Comparison of ENCODE assay signal across 15 cellular contexts in the genomic region with DNA sequence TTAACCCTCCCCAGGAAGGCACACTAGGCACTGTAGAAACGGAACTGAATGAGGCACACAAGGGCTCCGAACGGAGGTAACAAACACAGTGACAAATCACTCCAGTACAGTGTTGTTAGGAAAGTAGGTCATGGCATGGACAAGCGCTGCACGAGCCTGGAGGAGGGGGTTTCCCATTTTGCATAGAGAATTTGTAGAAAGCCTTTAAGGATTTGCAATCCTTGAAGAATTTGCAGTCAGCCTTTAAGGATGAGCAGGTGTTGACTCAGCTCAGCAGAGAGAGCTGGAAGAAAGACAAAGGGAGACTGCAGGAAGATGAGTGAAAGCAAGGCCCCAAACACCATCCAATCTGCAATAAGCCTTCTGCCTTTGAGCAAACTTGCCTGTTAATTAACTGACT. TPM values are rescaled to one million over a fixed set of nuclear protein-coding genes. Genes with fewer than 3 reads are reported as not detected.
DNase-seq lines count a peak whose midpoint lies in the region; ATAC-seq, FAIRE-seq and TF ChIP-seq lines count a peak whose summit lies in the region.
"Had no signal": no experiment of that assay in that cellular context is flagged by ENCODE, and none has a peak within 500 bp of the region (broad histone marks: within the 10 kb centered on the region; RNA-seq: fewer than 3 reads in every experiment).

No MANE protein-coding gene starts in this region.

- ATAC-seq in HG03469 (IDR thresholded peaks at IDR 0.05; ENCODE audit: unreplicated experiment) (no peak), GM21619 (IDR thresholded peaks at IDR 0.05; ENCODE audit: unreplicated experiment) (no peak)
- ATAC-seq: Right ventricle myocardium inferior had no signal

- H3K4me1 Mint-ChIP-seq in neural progenitor cell, result peaks cover 13% of the 10 kb centered on the region
- H3K4me1 Mint-ChIP-seq: CD8-positive, alpha-beta memory T cell had no signal

- TF ChIP-seq CTCF in neural progenitor cell (IDR thresholded peaks at IDR 0.05), result no peak

- H3K4me3 Mint-ChIP-seq in neural progenitor cell, result no peak overlapping the region
- H3K4me3 Mint-ChIP-seq: CD8-positive, alpha-beta memory T cell had no signal

- no peak overlapping the region for H3K27ac Mint-ChIP-seq in neural progenitor cell
- H3K27ac Mint-ChIP-seq: CD8-positive, alpha-beta memory T cell had no signal

- H3K9ac ChIP-seq in neural progenitor cell, result no peak overlapping the region

- H4K20me1 ChIP-seq in neural progenitor cell (ENCODE audit: low read depth), result no peaks in the 10 kb centered on the region

- peak overlapping the region; percentile 2 for H3K4me3 ChIP-seq in neural progenitor cell
- no peak overlapping the region for H3K4me3 ChIP-seq in SJCRH30

- H3K36me3 ChIP-seq in neural progenitor cell (no peaks in the 10 kb centered on the region), SJCRH30 (no peaks in the 10 kb centered on the region)

- H2AFZ ChIP-seq in neural progenitor cell (replicated peaks), result peak overlapping the region; percentile 92

- DNase-seq in EH (ENCODE audit: low read depth), result peak; percentile 81
- DNase-seq in RCC 7860 (ENCODE audit: low spot score), result peak; percentile 94
- DNase-seq in epithelial cell of prostate (ENCODE audit: low read depth, low spot score), result peak; percentile 74
- peak; percentile 28 for DNase-seq in neural progenitor cell (ENCODE audit: low spot score)
- no peak for DNase-seq in SJCRH30
- DNase-seq in NCI-H82 treated with DMSO at 0.1 percent for 48 hours (lab: John Stamatoyannopoulos, UW; ENCODE audit: unreplicated experiment), result no peak
- DNase-seq: activated CD4-positive, CD25-positive, alpha-beta regulatory T cell; CD8-positive, alpha-beta memory T cell; hippocampal formation; NCI-H2107; stimulated activated CD4-positive, alpha-beta T cell treated with anti-CD3 and anti-CD28 coated beads, Interleukin-12 subunit alpha, Interleukin-12 subunit beta, amount 100 ng/mL, for 4 hours had no signal

- FAIRE-seq in RCC 7860 (lab: Jason Lieb, UNC), result peak; percentile 92
- FAIRE-seq: colon had no signal

- H3K27me3 ChIP-seq in neural progenitor cell, result no peaks in the 10 kb centered on the region
- no peaks in the 10 kb centered on the region for H3K27me3 ChIP-seq in SJCRH30

- H3K9me3 ChIP-seq in neural progenitor cell (ENCODE audit: low read depth), result no peaks in the 10 kb centered on the region
- H3K9me3 ChIP-seq in SJCRH30 (replicated peaks), result no peaks in the 10 kb centered on the region

- H3K4me1 ChIP-seq in neural progenitor cell (peaks cover 24% of the 10 kb centered on the region), SJCRH30 (no peaks in the 10 kb centered on the region)

- H3K27ac ChIP-seq in epithelial cell of prostate (peak overlapping the region; percentile 77), neural progenitor cell (peak overlapping the region; percentile 64), SJCRH30 (no peak overlapping the region)

- peak overlapping the region; percentile 61 for H3K4me2 ChIP-seq in neural progenitor cell

- H3K9me3 Mint-ChIP-seq in neural progenitor cell, result no peaks in the 10 kb centered on the region
- H3K9me3 Mint-ChIP-seq: CD8-positive, alpha-beta memory T cell had no signal

- H3K79me2 ChIP-seq in neural progenitor cell (ENCODE audit: low read depth), result no peaks in the 10 kb centered on the region

- H3K27me3 Mint-ChIP-seq in neural progenitor cell (ENCODE audit: insufficient read depth, low read depth), result peaks cover 8% of the 10 kb centered on the region

- H3F3A ChIP-seq in neural progenitor cell (ENCODE audit: low read depth), result peaks cover 12% of the 10 kb centered on the region

- no peaks in the 10 kb centered on the region for H3K36me3 Mint-ChIP-seq in neural progenitor cell
- H3K36me3 Mint-ChIP-seq: CD8-positive, alpha-beta memory T cell had no signal

RNA-seq across cellular contexts. Expression of a gene that starts 51.1 kb away (rescaled TPM):
- total RNA-seq in neural progenitor cell (ENCODE audit: low replicate concordance), result 6.4 and 6.6 TPM in 2 replicates
- total RNA-seq in SJCRH30 (2014; rRNA removed; shearing (Covaris generic)), result 5.7 and 5.9 TPM in 2 replicates
- total RNA-seq: CD8-positive, alpha-beta memory T cell had no signal

Comparison
In these comparisons a context has a peak if more than half of its experiments do, and no peak if none do; other contexts are left out.
1. DNase-seq: peak in EH (single experiment), RCC 7860 (single experiment), epithelial cell of prostate (single experiment) and neural progenitor cell (single experiment); none in SJCRH30 (0 of 2) and NCI-H82 treated with DMSO at 0.1 percent for 48 hours (single experiment).